In genomic region chr9:89730715-89731114, GRCh38 we compare ENCODE assay signal across 16 cellular contexts.
DNase-seq lines count a peak whose midpoint lies in the region; ATAC-seq and TF ChIP-seq lines count a peak whose summit lies in the region.
"Had no signal": no experiment of that assay in that cellular context is flagged by ENCODE, and none has a peak within 500 bp of the region (broad histone marks: within the 10 kb centered on the region; RNA-seq: fewer than 3 reads in every experiment).

No MANE protein-coding gene starts in this region.

- no peak for TF ChIP-seq CTCF in lower lobe of right lung (IDR thresholded peaks at IDR 0.05)

- DNase-seq in DMS153 treated with DMSO at 0.1 percent for 48 hours (lab: John Stamatoyannopoulos, UW; ENCODE audit: unreplicated experiment) (peak; percentile 91), NCI-H146 treated with DMSO at 0.1 percent for 48 hours (lab: John Stamatoyannopoulos, UW; ENCODE audit: unreplicated experiment) (peak; percentile 82), SK-N-DZ (ENCODE audit: low spot score) (peak; percentile 41), lower lobe of right lung (peak; percentile 84), globus pallidus (ENCODE audit: low spot score) (no peak), retina (no peak)
- DNase-seq in NK-92 treated with Interleukin-12 subunit alpha and Interleukin-12 subunit beta, amount 100 ng/mL, for 24 hours (lab: John Stamatoyannopoulos, UW) = no peak
- no peak for DNase-seq in activated naive CD4-positive, alpha-beta T cell treated with anti-CD3 and anti-CD28 coated beads, Interleukin-2, amount 50 U/mL, for 16 hours
- DNase-seq: activated CD4-positive, alpha-beta T cell treated with anti-CD3 and anti-CD28 coated beads, Interleukin-2, amount 50 U/mL, for 4 hours; MG63; NCI-H524 treated with DMSO at 0.1 percent for 48 hours; nucleus accumbens; stimulated activated CD4-positive, alpha-beta T cell treated with anti-CD3 and anti-CD28 coated beads, Interleukin-12 subunit alpha, Interleukin-12 subunit beta, amount 100 ng/mL, for 4 hours; T-helper 9 cell had no signal

- H3K9me3 ChIP-seq in lower lobe of right lung = no peaks in the 10 kb centered on the region
- H3K9me3 ChIP-seq: ascending aorta, MG63, thoracic aorta had no signal

- H3K4me3 ChIP-seq in lower lobe of right lung = no peak overlapping the region
- H3K4me3 ChIP-seq: ascending aorta, MG63, thoracic aorta had no signal

- peaks cover 28% of the 10 kb centered on the region for H3K4me1 ChIP-seq in lower lobe of right lung
- H3K4me1 ChIP-seq: ascending aorta had no signal

- no peaks in the 10 kb centered on the region for H3K36me3 ChIP-seq in lower lobe of right lung
- H3K36me3 ChIP-seq: ascending aorta, MG63, thoracic aorta had no signal

- peak; percentile 91 for ATAC-seq in lower lobe of right lung

- H3K27ac ChIP-seq in lower lobe of right lung = peak overlapping the region; percentile 11
- H3K27ac ChIP-seq: ascending aorta, thoracic aorta had no signal

- intact Hi-C loops in lower lobe of right lung (cut with DNase I) = no loop called here

- H3K27me3 ChIP-seq in lower lobe of right lung (ENCODE audit: low read depth) = no peaks in the 10 kb centered on the region
- H3K27me3 ChIP-seq: ascending aorta, MG63 had no signal

Comparison
In these comparisons a context has a peak if more than half of its experiments do, and no peak if none do; other contexts are left out.
1. DNase-seq: peak in DMS153 treated with DMSO at 0.1 percent for 48 hours (single experiment), NCI-H146 treated with DMSO at 0.1 percent for 48 hours (single experiment), SK-N-DZ (single experiment) and lower lobe of right lung (single experiment); none in globus pallidus (single experiment), NK-92 treated with Interleukin-12 subunit alpha and Interleukin-12 subunit beta, amount 100 ng/mL, for 24 hours (single experiment), activated naive CD4-positive, alpha-beta T cell treated with anti-CD3 and anti-CD28 coated beads, Interleukin-2, amount 50 U/mL, for 16 hours (single experiment) and retina (single experiment).